ENCODE assay signal across 11 cellular contexts in the genomic region with DNA sequence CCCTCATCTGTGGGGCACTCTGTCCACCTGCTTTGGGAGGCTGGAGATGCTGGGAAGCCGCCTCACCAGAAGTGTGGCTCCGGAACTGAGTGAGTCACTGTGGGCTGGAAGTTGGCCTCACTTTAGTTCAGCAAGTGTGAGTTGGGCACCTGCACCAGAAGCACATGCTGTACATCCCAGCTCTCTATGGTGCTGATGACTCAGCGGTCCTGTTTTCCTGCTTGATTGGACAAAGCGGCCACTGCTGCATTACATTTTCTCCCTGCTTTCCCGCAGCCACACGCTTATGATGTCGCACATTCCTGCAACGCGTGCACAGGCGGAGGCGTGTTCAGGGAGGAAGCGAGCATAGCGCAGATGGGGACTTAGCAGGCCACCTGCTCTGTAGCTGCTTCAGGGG. TPM values are rescaled to one million over a fixed set of nuclear protein-coding genes. Genes with fewer than 3 reads are reported as not detected.
DNase-seq lines count a peak whose midpoint lies in the region; ATAC-seq and TF ChIP-seq lines count a peak whose summit lies in the region.
"Had no signal": no experiment of that assay in that cellular context is flagged by ENCODE, and none has a peak within 500 bp of the region (broad histone marks: within the 10 kb centered on the region; RNA-seq: fewer than 3 reads in every experiment).

No MANE protein-coding gene starts in this region.

- no peak overlapping the region for H3K4me3 ChIP-seq in kidney epithelial cell (ENCODE audit: low read depth, low read length)
- H3K4me3 ChIP-seq: cardiac muscle cell had no signal

- no peaks in the 10 kb centered on the region for H3K27me3 ChIP-seq in kidney epithelial cell (ENCODE audit: control insufficient read depth, insufficient read depth, low read length)
- H3K27me3 ChIP-seq: cardiac muscle cell had no signal

- no peak for ATAC-seq in GM21423 (IDR thresholded peaks at IDR 0.05; ENCODE audit: unreplicated experiment)

- TF ChIP-seq CTCF in kidney epithelial cell (IDR thresholded peaks at IDR 0.05; ENCODE audit: insufficient read depth, low read length, poor library complexity, severe bottlenecking) = no peak

- DNase-seq in AG08396 (ENCODE audit: low spot score) (peak; percentile 31), HT1080 (ENCODE audit: low read depth) (peak; percentile 93), astrocyte of the hippocampus (ENCODE audit: low read depth, low spot score) (peak; percentile 91), kidney epithelial cell (ENCODE audit: low read depth) (peak; percentile 84), RPMI8226 (no peak)
- DNase-seq in stimulated activated CD8-positive, alpha-beta memory T cell treated with anti-CD3 and anti-CD28 coated beads, Interleukin-4, amount 100 ng/mL, for 48 hours = no peak
- no peak for DNase-seq in activated naive CD4-positive, alpha-beta T cell (lab: John Stamatoyannopoulos, UW)
- DNase-seq: CD4-positive, alpha-beta memory T cell; NCI-H524 had no signal

- no peaks in the 10 kb centered on the region for H3K36me3 ChIP-seq in kidney epithelial cell (ENCODE audit: control insufficient read depth, insufficient read depth, low read length)

RNA-seq across cellular contexts. Expression of gene CLDN34, which starts 26.8 kb away (rescaled TPM):
- not detected in 2 replicates for total RNA-seq in HT1080 (2014; rRNA removed; shearing (Covaris generic))
- polyA plus RNA-seq in HT1080 (2015; cell fraction: cytosol; rRNA removed) = 0.30 TPM in 1 of 2 replicates, not detected in the other
- 0.51 TPM in 1 of 2 replicates, not detected in the other for polyA plus RNA-seq in HT1080 (2015; cell fraction: nucleus; rRNA removed)
- not detected in 2 replicates for total RNA-seq in kidney epithelial cell
- total RNA-seq: cardiac muscle cell; CD4-positive, alpha-beta memory T cell had no signal
- polyA plus RNA-seq: cardiac muscle cell; CD4-positive, alpha-beta memory T cell had no signal

Comparison
In these comparisons a context has a peak if more than half of its experiments do, and no peak if none do; other contexts are left out.
1. DNase-seq: peak in AG08396 (single experiment), HT1080 (single experiment), astrocyte of the hippocampus (single experiment) and kidney epithelial cell (single experiment); none in RPMI8226 (single experiment), stimulated activated CD8-positive, alpha-beta memory T cell treated with anti-CD3 and anti-CD28 coated beads, Interleukin-4, amount 100 ng/mL, for 48 hours (single experiment) and activated naive CD4-positive, alpha-beta T cell (0 of 4).